8 cellular contexts compared by ENCODE assay signal in genomic region chr3:168094877-168095610, GRCh38. TPM values are rescaled to one million over a fixed set of nuclear protein-coding genes. Genes with fewer than 3 reads are reported as not detected.
DNase-seq lines count a peak whose midpoint lies in the region; ATAC-seq and TF ChIP-seq lines count a peak whose summit lies in the region.

No MANE protein-coding gene starts in this region.

- no peaks in the 10 kb centered on the region for H3K36me3 Mint-ChIP-seq in activated CD8-positive, alpha-beta memory T cell treated with anti-CD3 and anti-CD28 coated beads, Interleukin-2, amount 10 ng/mL, durations not matched to agents 7 days and 5 days

- TF ChIP-seq EP300 in stomach (IDR thresholded peaks at IDR 0.05) = no peak

- DNase-seq in NCI-H2196 (lab: John Stamatoyannopoulos, UW; ENCODE audit: unreplicated experiment) = peak; percentile 70
- DNase-seq in activated CD8-positive, alpha-beta memory T cell treated with anti-CD3 and anti-CD28 coated beads, Interleukin-2, amount 10 ng/mL, durations not matched to agents 7 days and 5 days = peak; percentile 60
- DNase-seq in mucosa of gallbladder (ENCODE audit: low spot score) = peak; percentile 49
- peak; percentile 48 for DNase-seq in stomach

- intact Hi-C loops in stomach (cut with DNase I; ENCODE audit: low total_unique reads) = no loop called here

- no peaks in the 10 kb centered on the region for H3K9me3 ChIP-seq in BLaER1 treated with 17β-estradiol and CSF1 and Interleukin-3, amounts not matched to agents 10 nM and 100 nM (replicated peaks in 1 of 11)
- no peaks in the 10 kb centered on the region for H3K9me3 ChIP-seq in esophagus (ENCODE audit: control insufficient read depth in 2 of 2, insufficient read depth in 1 of 2, low read depth in 1 of 2, low read length in 1 of 2)
- no peaks in the 10 kb centered on the region for H3K9me3 ChIP-seq in stomach

- H3K36me3 ChIP-seq in BLaER1 treated with 17β-estradiol and CSF1 and Interleukin-3, amounts not matched to agents 10 nM and 100 nM = no peaks in the 10 kb centered on the region
- H3K36me3 ChIP-seq in esophagus (ENCODE audit: control insufficient read depth in 2 of 2, insufficient read depth in 2 of 2, low read length in 1 of 2) = no peaks in the 10 kb centered on the region
- no peaks in the 10 kb centered on the region for H3K36me3 ChIP-seq in stomach

- H3K4me3 ChIP-seq in BLaER1 treated with 17β-estradiol and CSF1 and Interleukin-3, amounts not matched to agents 10 nM and 100 nM = peak overlapping the region; percentile 69 to 87 (median 80)
- peak overlapping the region; percentile 60 to 94 for H3K4me3 ChIP-seq in esophagus (ENCODE audit: low read depth in 1 of 2, low read length in 2 of 2)
- H3K4me3 ChIP-seq in stomach = peak overlapping the region; percentile 80 to 93 (median 86)

- H3K4me2 ChIP-seq in BLaER1 treated with 17β-estradiol and CSF1 and Interleukin-3, amounts not matched to agents 10 nM and 100 nM = peak overlapping the region; percentile 79 to 95 (median 91)

- H3K27me3 ChIP-seq in BLaER1 treated with 17β-estradiol and CSF1 and Interleukin-3, amounts not matched to agents 10 nM and 100 nM = no peaks in the 10 kb centered on the region
- no peaks in the 10 kb centered on the region for H3K27me3 ChIP-seq in esophagus (ENCODE audit: control insufficient read depth in 1 of 2, insufficient read depth in 2 of 2, low read length in 2 of 2)
- no peaks in the 10 kb centered on the region for H3K27me3 ChIP-seq in stomach

- peaks cover 24% of the 10 kb centered on the region for H3K4me1 Mint-ChIP-seq in activated CD8-positive, alpha-beta memory T cell treated with anti-CD3 and anti-CD28 coated beads, Interleukin-2, amount 10 ng/mL, durations not matched to agents 7 days and 5 days

- peak overlapping the region; percentile 83 to 93 (median 90) for H3K9ac ChIP-seq in BLaER1 treated with 17β-estradiol and CSF1 and Interleukin-3, amounts not matched to agents 10 nM and 100 nM

- peak overlapping the region; percentile 76 for H3K4me3 Mint-ChIP-seq in activated CD8-positive, alpha-beta memory T cell treated with anti-CD3 and anti-CD28 coated beads, Interleukin-2, amount 10 ng/mL, durations not matched to agents 7 days and 5 days

- peak overlapping the region; percentile 73 to 94 (median 91) for H3K27ac ChIP-seq in BLaER1 treated with 17β-estradiol and CSF1 and Interleukin-3, amounts not matched to agents 10 nM and 100 nM
- H3K27ac ChIP-seq in esophagus (ENCODE audit: low read depth in 2 of 2, low read length in 1 of 2) = peak overlapping the region; percentile 89 to 96
- peak overlapping the region; percentile 94 to 99 (median 97) for H3K27ac ChIP-seq in stomach

- H3K27me3 Mint-ChIP-seq in activated CD8-positive, alpha-beta memory T cell treated with anti-CD3 and anti-CD28 coated beads, Interleukin-2, amount 10 ng/mL, durations not matched to agents 7 days and 5 days = peaks cover 44% of the 10 kb centered on the region

- H3K27ac Mint-ChIP-seq in activated CD8-positive, alpha-beta memory T cell treated with anti-CD3 and anti-CD28 coated beads, Interleukin-2, amount 10 ng/mL, durations not matched to agents 7 days and 5 days = peak overlapping the region; percentile 70

- WGBS in esophagus, 2 donors = 0% methylated on average over 64 to 70 of the region's 70 CpGs
- 0 to 1% (median 0%) methylated on average over 21 to 70 of the region's 70 CpGs for WGBS in stomach, 5 donors

- TF ChIP-seq POLR2A in stomach (IDR thresholded peaks at IDR 0.05) = no peak

- H3K9me3 Mint-ChIP-seq in activated CD8-positive, alpha-beta memory T cell treated with anti-CD3 and anti-CD28 coated beads, Interleukin-2, amount 10 ng/mL, durations not matched to agents 7 days and 5 days (ENCODE audit: low read depth) = no peaks in the 10 kb centered on the region

- peaks cover 30 to 53% (median 42%) of the 10 kb centered on the region in 10 experiments for H3K4me1 ChIP-seq in BLaER1 treated with 17β-estradiol and CSF1 and Interleukin-3, amounts not matched to agents 10 nM and 100 nM
- no peaks in the 10 kb centered on the region for H3K4me1 ChIP-seq in esophagus (ENCODE audit: control insufficient read depth in 2 of 2, insufficient read depth in 2 of 2, low read length in 1 of 2)
- H3K4me1 ChIP-seq in stomach = peaks cover 13 to 57% (median 42%) of the 10 kb centered on the region in 4 donors

- TF ChIP-seq CTCF in stomach (IDR thresholded peaks at IDR 0.05) = peak in 2 of 7 experiments; percentile 5 to 9

- H4K20me1 ChIP-seq in BLaER1 treated with 17β-estradiol and CSF1 and Interleukin-3, amounts not matched to agents 10 nM and 100 nM = peaks cover 0 to 49% (median 44%) of the 10 kb centered on the region in 11 experiments; a peak in 17 of 22 replicates

- CTCF ChIA-PET in activated CD8-positive, alpha-beta memory T cell treated with anti-CD3 and anti-CD28 coated beads, Interleukin-2, amount 10 ng/mL, durations not matched to agents 7 days and 5 days (lab: Charles Lee) = interaction anchor here (0.8 to 1.7 kb wide), 6 partner anchors 9 to 71 kb away, joined by 3 to 8 read pairs (median 4); no protein-coding TSS in a partner anchor

- ATAC-seq in GM18870 (IDR thresholded peaks at IDR 0.05; ENCODE audit: unreplicated experiment) (peak; percentile 40), HG03060 (IDR thresholded peaks at IDR 0.05; ENCODE audit: low read depth, unreplicated experiment) (peak; percentile 14)
- peak; percentile 56 for ATAC-seq in activated CD8-positive, alpha-beta memory T cell treated with anti-CD3 and anti-CD28 coated beads, Interleukin-2, amount 10 ng/mL, durations not matched to agents 7 days and 5 days

RNA-seq across cellular contexts. Expression of gene GOLIM4, which starts 0.7 kb away (rescaled TPM):
- total RNA-seq in activated CD8-positive, alpha-beta memory T cell treated with anti-CD3 and anti-CD28 coated beads, Interleukin-2, amount 10 ng/mL, durations not matched to agents 7 days and 5 days = 10 to 100 TPM in 1 of 2 experiments, 1 to 10 TPM in 1; 6.4 to 19.2 TPM
- polyA plus RNA-seq in esophagus = 1 to 10 TPM; 5.7 to 6.9 TPM
- 76.6 TPM for total RNA-seq in mucosa of gallbladder
- total RNA-seq in stomach = 100 to 1,000 TPM in 1 of 5 donors, 10 to 100 TPM in 4; 23.7 to 102 (median 44.4) TPM
- polyA plus RNA-seq in stomach = 10 to 100 TPM in 1 of 3 donors, 1 to 10 TPM in 2; 7.6 to 11.7 (median 9.0) TPM

Comparison
In these comparisons a context has a peak if more than half of its experiments do, and no peak if none do; other contexts are left out.
1. Peak in every context shown above with its lines: DNase-seq, ATAC-seq, H3K4me3 ChIP-seq and H3K27ac ChIP-seq.